In the genomic region with DNA sequence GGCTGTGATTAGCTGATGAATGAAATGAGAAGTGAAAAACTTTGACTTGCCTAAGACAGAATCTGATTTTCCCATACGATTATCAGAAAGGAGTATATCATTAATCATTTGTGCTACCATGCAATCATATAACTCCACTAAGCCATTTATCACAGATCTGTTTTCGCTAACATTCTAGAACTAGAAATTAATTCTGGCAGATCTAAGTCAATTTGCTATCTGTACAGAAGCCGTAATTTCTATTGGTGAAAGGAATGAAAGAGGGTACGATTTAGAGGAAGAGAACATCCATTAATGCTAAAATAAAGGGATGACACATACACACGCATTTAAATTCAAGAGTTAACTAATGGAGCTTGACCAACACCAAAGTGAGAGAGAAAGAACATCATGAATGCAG, we compare ENCODE assay signal across 17 cellular contexts.
DNase-seq lines count a peak whose midpoint lies in the region; ATAC-seq and TF ChIP-seq lines count a peak whose summit lies in the region.
"Had no signal": no experiment of that assay in that cellular context is flagged by ENCODE, and none has a peak within 500 bp of the region (broad histone marks: within the 10 kb centered on the region; RNA-seq: fewer than 3 reads in every experiment).

No MANE protein-coding gene starts in this region.

- H3K27ac ChIP-seq in A673 (ENCODE audit: low read depth, low read length, poor library complexity, severe bottlenecking) (peak overlapping the region; percentile 74), suprapubic skin (no peak overlapping the region)
- H3K27ac ChIP-seq: 22Rv1 had no signal

- peak; percentile 21 for DNase-seq in A673 (ENCODE audit: low spot score)
- DNase-seq in SK-N-DZ (ENCODE audit: low spot score): peak; percentile 84
- DNase-seq in NCI-H1930 (lab: John Stamatoyannopoulos, UW): no peak
- DNase-seq in stimulated activated CD4-positive, alpha-beta T cell treated with anti-CD3 and anti-CD28 coated beads, Interleukin-15, amount 100 ng/mL, for 24 hours: no peak
- no peak for DNase-seq in suprapubic skin (ENCODE audit: low spot score in 2 of 2)
- DNase-seq: ACHN; C1 segment of cervical spinal cord; Calu3; CD4-positive, alpha-beta memory T cell; COR-L47; DMS53; DMS79 treated with DMSO at 0.1 percent for 48 hours; H9 had no signal

- no peak for TF ChIP-seq EP300 in suprapubic skin (IDR thresholded peaks at IDR 0.05)

- TF ChIP-seq POLR2A in suprapubic skin (IDR thresholded peaks at IDR 0.05): no peak

- H3K36me3 ChIP-seq in A673 (ENCODE audit: insufficient read depth, low read length, poor library complexity, severe bottlenecking) (no peaks in the 10 kb centered on the region), suprapubic skin (no peaks in the 10 kb centered on the region)

- H3K4me3 ChIP-seq in A673 (ENCODE audit: low read depth, low read length, poor library complexity, severe bottlenecking): peak overlapping the region; percentile 23
- no peak overlapping the region for H3K4me3 ChIP-seq in suprapubic skin
- H3K4me3 ChIP-seq: GM23338 had no signal

- CTCF ChIA-PET in A673 (lab: Charles Lee): no interaction called here

- no peak for ATAC-seq in SK-N-SH treated with all-trans-retinoic acid at 6 μM for 48 hours
- ATAC-seq: GM23338, HCT116 had no signal

- H3K4me1 ChIP-seq in A673 (ENCODE audit: insufficient read depth, low read length, poor library complexity, severe bottlenecking) (peaks cover 29% of the 10 kb centered on the region), suprapubic skin (peaks cover 10% of the 10 kb centered on the region)

- no TSS peak for BruUV-seq in A673 (replicated peaks; lab: Mats Ljungman, UMichigan)

- POLR2A ChIA-PET in A673 (lab: Charles Lee; ENCODE audit: low non-redundant PET): no interaction called here

- H3K9me3 ChIP-seq in A673 (ENCODE audit: low read depth, low read length, poor library complexity, severe bottlenecking) (no peaks in the 10 kb centered on the region), suprapubic skin (no peaks in the 10 kb centered on the region)

- intact Hi-C loops in A673 (cut with micrococcal nuclease; ENCODE audit: unreplicated experiment): no loop called here

- H3K27me3 ChIP-seq in A673 (replicated peaks; ENCODE audit: insufficient read depth, low read depth, low read length, poor library complexity) (no peaks in the 10 kb centered on the region), suprapubic skin (no peaks in the 10 kb centered on the region)

- 94% methylated on average over 5 of the region's 5 CpGs for WGBS in suprapubic skin

- TF ChIP-seq CTCF in A673 (conservative IDR thresholded peaks at IDR 0.05; ENCODE audit: low read depth, low read length): no peak
- TF ChIP-seq CTCF in suprapubic skin (IDR thresholded peaks at IDR 0.05): no peak

TF ChIP-seq in SK-N-SH treated with all-trans-retinoic acid at 6 μM for 48 hours, 23 proteins besides CTCF, POLR2A, EP300 and RAD21:
- TF ChIP-seq PPARA (CRISPR knock-in tag; IDR thresholded peaks at IDR 0.05; ENCODE audit: borderline replicate concordance) (no peak), GLIS3 (CRISPR knock-in tag; IDR thresholded peaks at IDR 0.05) (no peak), ZNF70 (CRISPR knock-in tag; IDR thresholded peaks at IDR 0.05) (no peak), ZC3H10 (CRISPR knock-in tag; IDR thresholded peaks at IDR 0.05) (no peak), ZNF8 (CRISPR knock-in tag; IDR thresholded peaks at IDR 0.05) (no peak), BACH2 (CRISPR knock-in tag; IDR thresholded peaks at IDR 0.05; ENCODE audit: borderline replicate concordance) (no peak), ZFP3 (CRISPR knock-in tag; IDR thresholded peaks at IDR 0.05) (no peak), OSR1 (CRISPR knock-in tag; IDR thresholded peaks at IDR 0.05) (no peak), ISL1 (CRISPR knock-in tag; IDR thresholded peaks at IDR 0.05) (peak; percentile 75), TCF4 (CRISPR knock-in tag; IDR thresholded peaks at IDR 0.05; ENCODE audit: borderline replicate concordance) (peak; percentile 12; the same call in 1 of the 2 replicates), ZFP30 (CRISPR knock-in tag; IDR thresholded peaks at IDR 0.05) (no peak)
- TF ChIP-seq, protein P1, sequence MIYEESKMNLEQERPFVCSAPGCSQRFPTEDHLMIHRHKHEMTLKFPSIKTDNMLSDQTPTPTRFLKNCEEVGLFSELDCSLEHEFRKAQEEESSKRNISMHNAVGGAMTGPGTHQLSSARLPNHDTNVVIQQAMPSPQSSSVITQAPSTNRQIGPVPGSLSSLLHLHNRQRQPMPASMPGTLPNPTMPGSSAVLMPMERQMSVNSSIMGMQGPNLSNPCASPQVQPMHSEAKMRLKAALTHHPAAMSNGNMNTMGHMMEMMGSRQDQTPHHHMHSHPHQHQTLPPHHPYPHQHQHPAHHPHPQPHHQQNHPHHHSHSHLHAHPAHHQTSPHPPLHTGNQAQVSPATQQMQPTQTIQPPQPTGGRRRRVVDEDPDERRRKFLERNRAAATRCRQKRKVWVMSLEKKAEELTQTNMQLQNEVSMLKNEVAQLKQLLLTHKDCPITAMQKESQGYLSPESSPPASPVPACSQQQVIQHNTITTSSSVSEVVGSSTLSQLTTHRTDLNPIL (CRISPR knock-in tag; IDR thresholded peaks at IDR 0.05; ENCODE audit: low read depth): no peak
- TF ChIP-seq, protein P2, sequence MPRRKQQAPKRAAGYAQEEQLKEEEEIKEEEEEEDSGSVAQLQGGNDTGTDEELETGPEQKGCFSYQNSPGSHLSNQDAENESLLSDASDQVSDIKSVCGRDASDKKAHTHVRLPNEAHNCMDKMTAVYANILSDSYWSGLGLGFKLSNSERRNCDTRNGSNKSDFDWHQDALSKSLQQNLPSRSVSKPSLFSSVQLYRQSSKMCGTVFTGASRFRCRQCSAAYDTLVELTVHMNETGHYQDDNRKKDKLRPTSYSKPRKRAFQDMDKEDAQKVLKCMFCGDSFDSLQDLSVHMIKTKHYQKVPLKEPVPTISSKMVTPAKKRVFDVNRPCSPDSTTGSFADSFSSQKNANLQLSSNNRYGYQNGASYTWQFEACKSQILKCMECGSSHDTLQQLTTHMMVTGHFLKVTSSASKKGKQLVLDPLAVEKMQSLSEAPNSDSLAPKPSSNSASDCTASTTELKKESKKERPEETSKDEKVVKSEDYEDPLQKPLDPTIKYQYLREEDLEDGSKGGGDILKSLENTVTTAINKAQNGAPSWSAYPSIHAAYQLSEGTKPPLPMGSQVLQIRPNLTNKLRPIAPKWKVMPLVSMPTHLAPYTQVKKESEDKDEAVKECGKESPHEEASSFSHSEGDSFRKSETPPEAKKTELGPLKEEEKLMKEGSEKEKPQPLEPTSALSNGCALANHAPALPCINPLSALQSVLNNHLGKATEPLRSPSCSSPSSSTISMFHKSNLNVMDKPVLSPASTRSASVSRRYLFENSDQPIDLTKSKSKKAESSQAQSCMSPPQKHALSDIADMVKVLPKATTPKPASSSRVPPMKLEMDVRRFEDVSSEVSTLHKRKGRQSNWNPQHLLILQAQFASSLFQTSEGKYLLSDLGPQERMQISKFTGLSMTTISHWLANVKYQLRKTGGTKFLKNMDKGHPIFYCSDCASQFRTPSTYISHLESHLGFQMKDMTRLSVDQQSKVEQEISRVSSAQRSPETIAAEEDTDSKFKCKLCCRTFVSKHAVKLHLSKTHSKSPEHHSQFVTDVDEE (CRISPR knock-in tag; IDR thresholded peaks at IDR 0.05): no peak
TF ChIP-seq in SK-N-SH treated with all-trans-retinoic acid at 6 μM for 48 hours: peak in this region for 2.

Comparison
In these comparisons a context has a peak if more than half of its experiments do, and no peak if none do; other contexts are left out.
1. DNase-seq: peak in A673 (single experiment) and SK-N-DZ (single experiment); none in NCI-H1930 (0 of 2), stimulated activated CD4-positive, alpha-beta T cell treated with anti-CD3 and anti-CD28 coated beads, Interleukin-15, amount 100 ng/mL, for 24 hours (single experiment) and suprapubic skin (0 of 2).